19 cellular contexts compared by ENCODE assay signal in the genomic region with DNA sequence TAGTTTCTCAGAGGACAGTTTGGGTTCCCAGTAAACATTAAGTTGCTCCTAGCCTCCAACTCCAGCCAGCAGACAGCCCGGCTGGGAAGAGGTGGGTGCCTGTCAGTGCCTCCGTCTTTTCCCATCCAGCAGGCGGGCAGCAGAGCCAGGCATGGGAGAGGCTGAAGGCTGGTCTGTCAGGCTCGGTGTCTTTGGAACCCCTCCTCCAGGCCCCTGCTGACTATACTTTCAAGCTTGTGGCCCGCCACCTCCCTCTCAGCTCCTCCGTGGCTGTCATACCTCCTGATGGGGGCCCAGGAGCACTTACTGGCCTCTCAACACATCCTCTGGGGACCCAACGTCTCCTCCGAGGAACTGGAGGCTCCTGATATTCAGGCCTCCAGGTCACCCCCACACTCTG.
DNase-seq lines count a peak whose midpoint lies in the region; ATAC-seq, FAIRE-seq and TF ChIP-seq lines count a peak whose summit lies in the region.
"Had no signal": no experiment of that assay in that cellular context is flagged by ENCODE, and none has a peak within 500 bp of the region (broad histone marks: within the 10 kb centered on the region; RNA-seq: fewer than 3 reads in every experiment).

No MANE protein-coding gene starts in this region.

- H4K91ac ChIP-seq in H1 (replicated peaks; ENCODE audit: insufficient read length, low read length) (no peak overlapping the region), neuronal stem cell (ENCODE audit: low read depth, low read length, poor library complexity) (no peak overlapping the region)

- H2AFZ ChIP-seq in H1 (ENCODE audit: low read length) (no peak overlapping the region), neuronal stem cell (ENCODE audit: low read length) (no peak overlapping the region)

- H3K4me2 ChIP-seq in H1 (ENCODE audit: insufficient read depth in 1 of 2, low read depth in 2 of 2, low read length in 2 of 2): no peak overlapping the region
- no peak overlapping the region for H3K4me2 ChIP-seq in neuronal stem cell (ENCODE audit: insufficient read depth, low read length, poor library complexity, severe bottlenecking)

- no peak overlapping the region for H3K23ac ChIP-seq in H1 (ENCODE audit: insufficient read length)
- no peak overlapping the region for H3K23ac ChIP-seq in neuronal stem cell (ENCODE audit: low read depth, low read length, poor library complexity)

- no peaks in the 10 kb centered on the region for H4K20me1 ChIP-seq in H1 (replicated peaks in 1 of 2; ENCODE audit: control insufficient read depth in 1 of 2, insufficient read depth in 2 of 2, low read length in 2 of 2)

- H2BK120ac ChIP-seq in H1 (replicated peaks; ENCODE audit: low read depth, low read length) (no peak overlapping the region), neuronal stem cell (ENCODE audit: low read depth, low read length) (no peak overlapping the region)

- no peak for TF ChIP-seq RAD21 in H1 (IDR thresholded peaks at IDR 0.05 in 1 of 2, conservative IDR thresholded peaks at IDR 0.05 in 1 of 2; ENCODE audit: low read depth in 2 of 2, low read length in 2 of 2)

- no peak overlapping the region for H2BK20ac ChIP-seq in H1 (ENCODE audit: low read length)

- H3K4me3 ChIP-seq in H1 (ENCODE audit: extremely low read depth in 1 of 4, insufficient read depth in 2 of 4, low read depth in 3 of 4, low read length in 4 of 4) (no peak overlapping the region), neuronal stem cell (ENCODE audit: low read length in 2 of 2) (no peak overlapping the region), upper lobe of right lung (no peak overlapping the region)
- H3K4me3 ChIP-seq: K562 had no signal

- H2BK5ac ChIP-seq in H1 (ENCODE audit: low read depth, low read length) (peak overlapping the region; percentile 75), neuronal stem cell (ENCODE audit: low read length) (no peak overlapping the region)

- H3K36me3 ChIP-seq in H1 (ENCODE audit: control insufficient read depth in 2 of 4, insufficient read depth in 4 of 4, low read length in 3 of 4) (no peaks in the 10 kb centered on the region), neuronal stem cell (replicated peaks in 1 of 2; ENCODE audit: control insufficient read depth in 2 of 2, insufficient read depth in 2 of 2, low read length in 2 of 2) (no peaks in the 10 kb centered on the region), upper lobe of right lung (no peaks in the 10 kb centered on the region)
- H3K36me3 ChIP-seq: BE2C had no signal

- H3K27me3 Mint-ChIP-seq in natural killer cell treated with Interleukin-12 subunit alpha and Interleukin-12 subunit beta and Interleukin-15 and Interleukin-18, amount 100 ng/mL, for 72 hours: peaks cover 16 to 37% of the 10 kb centered on the region in 2 donors
- H3K27me3 Mint-ChIP-seq in natural killer cell (ENCODE audit: low read depth in 2 of 2): peaks cover 11 to 44% of the 10 kb centered on the region in 2 donors

- no peaks in the 10 kb centered on the region for H3K9me3 Mint-ChIP-seq in natural killer cell treated with Interleukin-12 subunit alpha and Interleukin-12 subunit beta and Interleukin-15 and Interleukin-18, amount 100 ng/mL, for 72 hours
- H3K9me3 Mint-ChIP-seq in natural killer cell: no peaks in the 10 kb centered on the region
- H3K9me3 Mint-ChIP-seq: CD4-positive, alpha-beta T cell had no signal

- no peak for TF ChIP-seq CTCF in natural killer cell (IDR thresholded peaks at IDR 0.05)
- TF ChIP-seq CTCF in H1 (IDR thresholded peaks at IDR 0.05; ENCODE audit: control extremely low read depth in 1 of 3, insufficient read depth in 1 of 3, low read depth in 1 of 3, low read length in 3 of 3): no peak
- no peak for TF ChIP-seq CTCF in upper lobe of right lung (IDR thresholded peaks at IDR 0.05)

- TF ChIP-seq POLR2A in H1 (IDR thresholded peaks at IDR 0.05; ENCODE audit: control extremely low read depth in 1 of 2, low read depth in 2 of 2, low read length in 2 of 2): no peak

- H2AK5ac ChIP-seq in H1 (ENCODE audit: low read depth, low read length) (no peak overlapping the region), neuronal stem cell (ENCODE audit: low read depth, low read length) (no peak overlapping the region)

- no peaks in the 10 kb centered on the region for H3K79me1 ChIP-seq in H1 (ENCODE audit: low read depth, low read length)
- H3K79me1 ChIP-seq in neuronal stem cell (ENCODE audit: low read depth, low read length): no peaks in the 10 kb centered on the region

- DNase-seq in natural killer cell treated with Interleukin-12 subunit alpha and Interleukin-12 subunit beta and Interleukin-15 and Interleukin-18, amount 100 ng/mL, for 72 hours (ENCODE audit: low spot score): peak; percentile 32
- DNase-seq in natural killer cell: no peak
- no peak for DNase-seq in H1 (ENCODE audit: low read depth in 1 of 2, low spot score in 2 of 2)
- DNase-seq in neuronal stem cell (ENCODE audit: low spot score): no peak
- DNase-seq in upper lobe of right lung: peak; percentile 28
- no peak for DNase-seq in AG08395 (ENCODE audit: low spot score)
- DNase-seq in COR-L47 (lab: John Stamatoyannopoulos, UW): no peak
- DNase-seq: BE2C; C1 segment of cervical spinal cord; CD4-positive, alpha-beta T cell; DMS153; DMS79; GDM1; HCEC 1CT had no signal

- H3K27ac ChIP-seq in H1 (ENCODE audit: low read depth, low read length) (no peak overlapping the region), neuronal stem cell (replicated peaks; ENCODE audit: low read length) (no peak overlapping the region), upper lobe of right lung (no peak overlapping the region)
- H3K27ac ChIP-seq: HL-60 had no signal

- no peaks in the 10 kb centered on the region; a peak in 1 of 7 replicates for H3K27me3 ChIP-seq in H1 (replicated peaks in 1 of 4; ENCODE audit: control insufficient read depth in 3 of 4, extremely low read depth in 1 of 4, insufficient read depth in 3 of 4, low read length in 3 of 4)
- peaks cover 0 to 5% (median 2%) of the 10 kb centered on the region in 3 experiments for H3K27me3 ChIP-seq in neuronal stem cell (ENCODE audit: control insufficient read depth in 3 of 3, insufficient read depth in 3 of 3, low read depth in 1 of 3, low read length in 3 of 3)
- H3K27me3 ChIP-seq in upper lobe of right lung: no peaks in the 10 kb centered on the region
- H3K27me3 ChIP-seq: BE2C had no signal

- intact Hi-C loops in natural killer cell (cut with micrococcal nuclease) (no loop called here), upper lobe of right lung (cut with DNase I) (no loop called here)

- H3K4ac ChIP-seq in H1 (replicated peaks; ENCODE audit: insufficient read length, low read depth, low read length) (no peak overlapping the region), neuronal stem cell (ENCODE audit: low read length) (no peak overlapping the region)

- ATAC-seq in natural killer cell treated with Interleukin-12 subunit alpha and Interleukin-12 subunit beta and Interleukin-15 and Interleukin-18, amount 100 ng/mL, for 72 hours: no peak
- ATAC-seq in natural killer cell (no peak), upper lobe of right lung (no peak), GM19023 (IDR thresholded peaks at IDR 0.05; ENCODE audit: unreplicated experiment) (no peak)
- ATAC-seq: K562 had no signal

- no peaks in the 10 kb centered on the region for H3K36me3 Mint-ChIP-seq in natural killer cell treated with Interleukin-12 subunit alpha and Interleukin-12 subunit beta and Interleukin-15 and Interleukin-18, amount 100 ng/mL, for 72 hours
- H3K36me3 Mint-ChIP-seq in natural killer cell: no peaks in the 10 kb centered on the region

- no peak overlapping the region for H3K56ac ChIP-seq in H1 (replicated peaks; ENCODE audit: insufficient read length, low read depth, low read length)

- H3K18ac ChIP-seq in H1 (ENCODE audit: extremely low read depth, low read length) (no peak overlapping the region), neuronal stem cell (ENCODE audit: low read length) (peak overlapping the region; percentile 16)

- no peak overlapping the region for H2BK15ac ChIP-seq in H1 (ENCODE audit: low read length)
- no peak overlapping the region for H2BK15ac ChIP-seq in neuronal stem cell (ENCODE audit: low read length)

- no peaks in the 10 kb centered on the region for H3K4me1 Mint-ChIP-seq in natural killer cell treated with Interleukin-12 subunit alpha and Interleukin-12 subunit beta and Interleukin-15 and Interleukin-18, amount 100 ng/mL, for 72 hours (ENCODE audit: low read depth in 2 of 2)
- no peaks in the 10 kb centered on the region for H3K4me1 Mint-ChIP-seq in natural killer cell

- H4K8ac ChIP-seq in H1 (ENCODE audit: extremely low read depth, insufficient read depth, low read length) (no peak overlapping the region), neuronal stem cell (ENCODE audit: low read depth, low read length) (no peak overlapping the region)

- POLR2A ChIA-PET in H1 (lab: Charles Lee; ENCODE audit: partially characterized antibody): no interaction called here

- no peaks in the 10 kb centered on the region for H3K4me1 ChIP-seq in H1 (replicated peaks in 1 of 4; ENCODE audit: control insufficient read depth in 3 of 4, insufficient read depth in 4 of 4, low read length in 3 of 4)
- H3K4me1 ChIP-seq in neuronal stem cell (ENCODE audit: control insufficient read depth in 2 of 2, insufficient read depth in 1 of 2, low read depth in 1 of 2, low read length in 2 of 2): no peaks in the 10 kb centered on the region
- H3K4me1 ChIP-seq in upper lobe of right lung: no peaks in the 10 kb centered on the region
- H3K4me1 ChIP-seq: BE2C had no signal

- H3K9me3 ChIP-seq in H1 (ENCODE audit: insufficient read depth in 2 of 2, low read depth in 1 of 2, low read length in 1 of 2) (no peaks in the 10 kb centered on the region), neuronal stem cell (replicated peaks in 1 of 2; ENCODE audit: control insufficient read depth in 2 of 2, insufficient read depth in 1 of 2, low read depth in 1 of 2, low read length in 2 of 2) (no peaks in the 10 kb centered on the region), upper lobe of right lung (no peaks in the 10 kb centered on the region)
- H3K9me3 ChIP-seq: BE2C had no signal

- H3K23me2 ChIP-seq in H1 (ENCODE audit: low read depth, low read length): 0 out of 2 replicates have a peak, but pooled peaks cover 1% of the 10 kb centered on the region

- TF ChIP-seq EP300 in H1 (IDR thresholded peaks at IDR 0.05; ENCODE audit: borderline replicate concordance in 1 of 2, low read depth in 2 of 2, low read length in 2 of 2): no peak

- H3K27ac Mint-ChIP-seq in natural killer cell treated with Interleukin-12 subunit alpha and Interleukin-12 subunit beta and Interleukin-15 and Interleukin-18, amount 100 ng/mL, for 72 hours: no peak overlapping the region
- no peak overlapping the region for H3K27ac Mint-ChIP-seq in natural killer cell
- H3K27ac Mint-ChIP-seq: CD4-positive, alpha-beta T cell had no signal

- H4K5ac ChIP-seq in H1 (ENCODE audit: insufficient read length, low read depth, low read length): no peak overlapping the region

- no peak overlapping the region for H3K4me3 Mint-ChIP-seq in natural killer cell treated with Interleukin-12 subunit alpha and Interleukin-12 subunit beta and Interleukin-15 and Interleukin-18, amount 100 ng/mL, for 72 hours
- H3K4me3 Mint-ChIP-seq in natural killer cell: no peak overlapping the region
- H3K4me3 Mint-ChIP-seq: CD4-positive, alpha-beta T cell had no signal

- H2BK12ac ChIP-seq in H1 (ENCODE audit: low read depth, low read length) (no peak overlapping the region), neuronal stem cell (ENCODE audit: low read length) (peak overlapping the region; percentile 35)

- FAIRE-seq in H1 (lab: Jason Lieb, UNC): no peak
- FAIRE-seq: GM12892, GM18507, K562 had no signal

- H3K9ac ChIP-seq in H1 (replicated peaks in 1 of 4; ENCODE audit: extremely low read depth in 1 of 4, low read depth in 3 of 4, low read length in 3 of 4): no peak overlapping the region
- H3K9ac ChIP-seq in neuronal stem cell (ENCODE audit: low read depth, low read length, poor library complexity): peak overlapping the region; percentile 65

- 93% methylated on average over 8 of the region's 8 CpGs; no CpG with 5 or more reads in 1 of the 2 experiments for WGBS in H1 (ENCODE audit: extremely low coverage in 1 of 2, insufficient coverage in 1 of 2, insufficient read length in 1 of 2, insufficient replicate concordance in 2 of 2, low coverage in 1 of 2, low lambda C conversion rate in 2 of 2, missing lambda C conversion rate in 1 of 2), 2 experiments
- WGBS in neuronal stem cell (ENCODE audit: extremely low coverage in 2 of 2, insufficient read length in 2 of 2, insufficient replicate concordance in 1 of 2), 2 donors: no CpG with 5 or more reads among the region's 8 CpGs

- CTCF ChIA-PET in H1 (lab: Charles Lee; ENCODE audit: partially characterized antibody): interaction anchor here (0.7 to 1.9 kb wide), 3 partner anchors 235 to 686 kb away, joined by 3 to 4 read pairs (median 3); no protein-coding TSS in a partner anchor

- no peak overlapping the region for H3K14ac ChIP-seq in H1 (ENCODE audit: insufficient read length)
- no peak overlapping the region for H3K14ac ChIP-seq in neuronal stem cell (ENCODE audit: low read length)

- H3K79me2 ChIP-seq in H1 (ENCODE audit: control insufficient read depth in 1 of 2, insufficient read depth in 2 of 2, low read length in 2 of 2): no peaks in the 10 kb centered on the region

Comparison
In these comparisons a context has a peak if more than half of its experiments do, and no peak if none do; other contexts are left out.
1. DNase-seq: peak in natural killer cell treated with Interleukin-12 subunit alpha and Interleukin-12 subunit beta and Interleukin-15 and Interleukin-18, amount 100 ng/mL, for 72 hours (single experiment) and upper lobe of right lung (single experiment); none in natural killer cell (single experiment), H1 (0 of 2), neuronal stem cell (single experiment), AG08395 (single experiment) and COR-L47 (single experiment).